In genomic region chr19:1264801-1265610, GRCh38 we compare ENCODE assay signal across 8 cellular contexts. TPM values are rescaled to one million over a fixed set of nuclear protein-coding genes. Genes with fewer than 3 reads are reported as not detected.
DNase-seq lines count a peak whose midpoint lies in the region; ATAC-seq, FAIRE-seq and TF ChIP-seq lines count a peak whose summit lies in the region.
"Had no signal": no experiment of that assay in that cellular context is flagged by ENCODE, and none has a peak within 500 bp of the region (broad histone marks: within the 10 kb centered on the region; RNA-seq: fewer than 3 reads in every experiment).

No MANE protein-coding gene starts in this region.

- H3K4me1 Mint-ChIP-seq in neural progenitor cell: peaks cover 64% of the 10 kb centered on the region

- H3K36me3 ChIP-seq in esophagus squamous epithelium (no peaks in the 10 kb centered on the region), neural progenitor cell (no peaks in the 10 kb centered on the region)

- H3K9me3 Mint-ChIP-seq in neural progenitor cell: no peaks in the 10 kb centered on the region

- H3K4me2 ChIP-seq in neural progenitor cell: peak overlapping the region; percentile 78

- no peak overlapping the region for H3K9ac ChIP-seq in neural progenitor cell

- peak; percentile 95 for DNase-seq in H54 (ENCODE audit: insufficient read length, low spot score)
- DNase-seq in esophagus squamous epithelium (lab: John Stamatoyannopoulos, UW): no peak
- peak; percentile 86 for DNase-seq in neural progenitor cell (ENCODE audit: low spot score)
- no peak for DNase-seq in T-helper 9 cell

- TF ChIP-seq CTCF in esophagus squamous epithelium (IDR thresholded peaks at IDR 0.05): no peak
- no peak for TF ChIP-seq CTCF in neural progenitor cell (IDR thresholded peaks at IDR 0.05)

- H3K4me3 ChIP-seq in esophagus squamous epithelium: peak overlapping the region in 2 of 4 donors; percentile 62 to 70
- no peak overlapping the region for H3K4me3 ChIP-seq in neural progenitor cell

- H3K9me3 ChIP-seq in esophagus squamous epithelium: no peaks in the 10 kb centered on the region
- H3K9me3 ChIP-seq in neural progenitor cell (ENCODE audit: low read depth): no peaks in the 10 kb centered on the region

- no peaks in the 10 kb centered on the region for H3K27me3 ChIP-seq in esophagus squamous epithelium
- H3K27me3 ChIP-seq in neural progenitor cell: peaks cover 14% of the 10 kb centered on the region

- ATAC-seq in SK-N-SH treated with all-trans-retinoic acid at 6 μM for 48 hours (peak; percentile 23), HG03139 (IDR thresholded peaks at IDR 0.05; ENCODE audit: unreplicated experiment) (no peak), GM21825 (IDR thresholded peaks at IDR 0.05; ENCODE audit: unreplicated experiment) (no peak)

- peaks cover 15% of the 10 kb centered on the region for H3K79me2 ChIP-seq in neural progenitor cell (ENCODE audit: low read depth)

- peaks cover 66 to 94% (median 69%) of the 10 kb centered on the region in 3 donors for H3K4me1 ChIP-seq in esophagus squamous epithelium
- H3K4me1 ChIP-seq in neural progenitor cell: peaks cover 60% of the 10 kb centered on the region

- H4K20me1 ChIP-seq in neural progenitor cell (ENCODE audit: low read depth): peaks cover 15% of the 10 kb centered on the region

- H3K36me3 Mint-ChIP-seq in neural progenitor cell: peaks cover under 1% of the 10 kb centered on the region

- no peak overlapping the region for H2AFZ ChIP-seq in neural progenitor cell (replicated peaks)

- H3K27ac Mint-ChIP-seq in neural progenitor cell: peak overlapping the region; percentile 98

- peaks cover 15% of the 10 kb centered on the region for H3K27me3 Mint-ChIP-seq in neural progenitor cell (ENCODE audit: insufficient read depth, low read depth)

- H3K4me3 Mint-ChIP-seq in neural progenitor cell: peak overlapping the region; percentile 79

- peaks cover 63% of the 10 kb centered on the region for H3F3A ChIP-seq in neural progenitor cell (ENCODE audit: low read depth)

- H3K27ac ChIP-seq in esophagus squamous epithelium: peak overlapping the region; percentile 86 to 99 (median 96)
- H3K27ac ChIP-seq in neural progenitor cell: peak overlapping the region; percentile 2

- 44% methylated on average over 14 of the region's 26 CpGs; no CpG with 5 or more reads in 1 of the 2 donors for WGBS in esophagus squamous epithelium, 2 donors

- no peak for FAIRE-seq in H54 (lab: Jason Lieb, UNC)

- intact Hi-C loops in esophagus squamous epithelium (cut with DNase I): no loop called here

- TF ChIP-seq POLR2A in H54 (IDR thresholded peaks at IDR 0.05; ENCODE audit: low read depth, low read length): no peak
- no peak for TF ChIP-seq POLR2A in esophagus squamous epithelium (IDR thresholded peaks at IDR 0.05)

TF ChIP-seq in SK-N-SH treated with all-trans-retinoic acid at 6 μM for 48 hours, 23 proteins besides CTCF, POLR2A, EP300 and RAD21:
- TF ChIP-seq ISL1 (CRISPR knock-in tag; IDR thresholded peaks at IDR 0.05) (no peak), CREB5 (CRISPR knock-in tag; IDR thresholded peaks at IDR 0.05; ENCODE audit: low read depth) (no peak), ESRRG (CRISPR knock-in tag; IDR thresholded peaks at IDR 0.05) (no peak), TSHZ2 (CRISPR knock-in tag; IDR thresholded peaks at IDR 0.05) (no peak), PPARA (CRISPR knock-in tag; IDR thresholded peaks at IDR 0.05; ENCODE audit: borderline replicate concordance) (no peak), POU6F1 (CRISPR knock-in tag; IDR thresholded peaks at IDR 0.05; ENCODE audit: borderline replicate concordance, low read depth) (no peak)

RNA-seq across cellular contexts. Expression of gene CIRBP, which starts 4.1 kb away (rescaled TPM):
- total RNA-seq in esophagus squamous epithelium: 100 to 1,000 TPM; 116 to 415 (median 238) TPM
- total RNA-seq in neural progenitor cell (ENCODE audit: low replicate concordance): 395 and 737 TPM in 2 replicates

RNA-seq across cellular contexts. Expression of gene FAM174C, which starts 10.3 kb away (rescaled TPM):
- total RNA-seq in esophagus squamous epithelium: 10 to 100 TPM; 31.5 to 69.8 (median 50.5) TPM
- total RNA-seq in neural progenitor cell (ENCODE audit: low replicate concordance): 4.8 and 14.6 TPM in 2 replicates

RNA-seq across cellular contexts. Expression of gene MIDN, which starts 16.6 kb away (rescaled TPM):
- 10 to 100 TPM; 12.4 to 65.0 (median 40.4) TPM for total RNA-seq in esophagus squamous epithelium
- total RNA-seq in neural progenitor cell (ENCODE audit: low replicate concordance): 16.1 and 51.3 TPM in 2 replicates

RNA-seq across cellular contexts. Expression of gene EFNA2, which starts 20.7 kb away (rescaled TPM):
- total RNA-seq in esophagus squamous epithelium (not detected), neural progenitor cell (ENCODE audit: low replicate concordance) (13.2 and 34.7 TPM in 2 replicates)
- total RNA-seq: activated CD8-positive, alpha-beta memory T cell treated with anti-CD3 and anti-CD28 coated beads for 36 hours had no signal

RNA-seq across cellular contexts. Expression of gene ATP5F1D, which starts 23.5 kb away (rescaled TPM):
- 100 to 1,000 TPM in 3 of 4 donors, 10 to 100 TPM in 1; 83.4 to 171 (median 132) TPM for total RNA-seq in esophagus squamous epithelium
- 7.1 and 52.0 TPM in 2 replicates for total RNA-seq in neural progenitor cell (ENCODE audit: low replicate concordance)

Comparison
In these comparisons a context has a peak if more than half of its experiments do, and no peak if none do; other contexts are left out.
1. DNase-seq: peak in H54 (single experiment) and neural progenitor cell (single experiment); none in esophagus squamous epithelium (single experiment) and T-helper 9 cell (single experiment).